Comparison of ENCODE assay signal across 4 cellular contexts in genomic region chr2:96021142-96021541, GRCh38. TPM values are rescaled to one million over a fixed set of nuclear protein-coding genes. Genes with fewer than 3 reads are reported as not detected.
"Had no signal": no experiment of that assay in that cellular context is flagged by ENCODE, and none has a peak within 500 bp of the region (broad histone marks: within the 10 kb centered on the region; RNA-seq: fewer than 3 reads in every experiment).

No MANE protein-coding gene starts in this region.

RNA-seq across cellular contexts. Expression of gene GPAT2, which starts 13.6 kb away (rescaled TPM):
- total RNA-seq: M059J, PC-3, SJSA1 had no signal
- polyA plus RNA-seq: SK-N-SH had no signal
